ENCODE assay signal across 28 cellular contexts in genomic region chr9:28341913-28342312, GRCh38.
"Had no signal": no experiment of that assay in that cellular context is flagged by ENCODE, and none has a peak within 500 bp of the region (broad histone marks: within the 10 kb centered on the region; RNA-seq: fewer than 3 reads in every experiment).

No MANE protein-coding gene starts in this region.

- H3K27me3 ChIP-seq: colonic mucosa, dorsolateral prefrontal cortex, esophagus muscularis mucosa, esophagus squamous epithelium, foreskin keratinocyte, gastrocnemius medialis, gastroesophageal sphincter, heart left ventricle, heart right ventricle had no signal

- DNase-seq: colonic mucosa; cortex of kidney; dermis blood vessel endothelial cell; dorsolateral prefrontal cortex; effector CD4-positive, alpha-beta T cell; effector CD8-positive, alpha-beta T cell; effector memory CD4-positive, alpha-beta T cell; effector memory CD8-positive, alpha-beta T cell; endodermal cell; erythroblast; esophagus squamous epithelium; foreskin fibroblast; foreskin keratinocyte; foreskin melanocyte; gastrocnemius medialis; glutamatergic neuron; head of caudate nucleus; heart left ventricle; heart right ventricle had no signal

- H3K4me3 ChIP-seq: colonic mucosa, coronary artery, dorsolateral prefrontal cortex, esophagus muscularis mucosa, esophagus squamous epithelium, gastrocnemius medialis, gastroesophageal sphincter, heart left ventricle, heart right ventricle had no signal

- H3K4me1 ChIP-seq: colonic mucosa, esophagus muscularis mucosa, esophagus squamous epithelium, foreskin keratinocyte, gastrocnemius medialis, gastroesophageal sphincter, heart left ventricle, heart right ventricle had no signal

- H3K9me3 ChIP-seq: colonic mucosa, esophagus muscularis mucosa, esophagus squamous epithelium, gastrocnemius medialis, gastroesophageal sphincter had no signal

- ATAC-seq: effector memory CD8-positive, alpha-beta T cell; esophagus mucosa; foreskin keratinocyte; gastrocnemius medialis; gastroesophageal sphincter; heart left ventricle; heart right ventricle had no signal

- H3K27ac ChIP-seq: colonic mucosa, coronary artery, dorsolateral prefrontal cortex, epithelial cell of prostate, esophagus muscularis mucosa, esophagus squamous epithelium, foreskin keratinocyte, gastrocnemius medialis, gastroesophageal sphincter, heart left ventricle, heart right ventricle had no signal

- H3K36me3 ChIP-seq: colonic mucosa, esophagus muscularis mucosa, esophagus squamous epithelium, gastrocnemius medialis, gastroesophageal sphincter, heart left ventricle, heart right ventricle had no signal

- FAIRE-seq: colon, endometrium, endothelial cell of umbilical vein, frontal cortex had no signal
